14 cellular contexts compared by ENCODE assay signal in the genomic region with DNA sequence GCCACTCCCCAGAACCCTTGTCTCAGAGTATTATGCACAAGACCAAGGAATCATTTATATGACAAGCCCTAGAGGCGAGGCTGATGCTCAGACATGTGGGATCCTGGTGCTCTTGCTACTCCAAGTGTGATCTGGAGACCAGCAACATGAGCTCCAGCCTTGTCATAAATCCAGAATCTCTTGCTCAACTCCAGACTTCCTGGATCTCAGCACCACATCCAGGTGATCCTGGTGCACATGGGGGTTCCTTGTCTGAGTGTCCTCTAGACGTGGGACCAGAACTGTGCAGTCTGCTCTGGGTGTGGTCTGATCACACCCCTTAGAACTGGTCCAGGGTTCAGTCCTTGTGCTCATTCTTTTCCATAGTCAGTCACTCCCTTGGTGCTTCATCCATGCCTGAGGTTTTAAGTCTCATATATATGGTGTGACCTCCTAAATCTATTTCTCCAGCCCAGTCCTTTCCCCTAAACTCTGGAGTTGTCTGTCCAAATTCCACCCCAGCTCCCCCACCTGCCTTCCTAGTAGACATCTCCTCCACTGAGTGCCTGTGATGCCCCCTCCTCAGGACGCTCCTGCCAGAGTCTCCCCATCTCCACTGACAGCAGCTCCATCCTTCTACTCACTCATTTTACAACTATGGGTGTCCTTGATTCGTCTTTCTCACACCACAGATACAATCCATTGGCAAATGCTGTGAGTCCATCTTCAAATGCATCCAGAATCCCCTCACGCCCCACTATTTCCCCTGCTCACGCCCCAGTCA. TPM values are rescaled to one million over a fixed set of nuclear protein-coding genes. Genes with fewer than 3 reads are reported as not detected.
DNase-seq lines count a peak whose midpoint lies in the region; ATAC-seq and TF ChIP-seq lines count a peak whose summit lies in the region.
"Had no signal": no experiment of that assay in that cellular context is flagged by ENCODE, and none has a peak within 500 bp of the region (broad histone marks: within the 10 kb centered on the region; RNA-seq: fewer than 3 reads in every experiment).

No MANE protein-coding gene starts in this region.

- peak overlapping the region; percentile 56 for H3K27ac Mint-ChIP-seq in activated T-helper 2 cell treated with anti-CD3 and anti-CD28 coated beads, Interferon-gamma antibody, Interleukin-2, Interleukin-4, amounts not matched to agents 10 μg/mL and 5 μg/mL and 100 μg/mL, durations not matched to agents 14 hours and 24 hours and 36 hours
- peak overlapping the region; percentile 56 to 100 (median 84) for H3K27ac Mint-ChIP-seq in naive thymus-derived CD4-positive, alpha-beta T cell
- H3K27ac Mint-ChIP-seq: brain, GM23338, neural progenitor cell had no signal

- peaks cover 18 to 37% (median 32%) of the 10 kb centered on the region in 3 experiments for H3K36me3 ChIP-seq in naive thymus-derived CD4-positive, alpha-beta T cell (ENCODE audit: control insufficient read depth in 2 of 3, insufficient read depth in 3 of 3, low read length in 3 of 3)
- H3K36me3 ChIP-seq: neural progenitor cell had no signal

- POLR2A ChIA-PET in naive thymus-derived CD4-positive, alpha-beta T cell (lab: Charles Lee) = interaction anchor here (0.6 to 4.6 kb wide), 12 partner anchors 16 to 194 kb away, joined by 3 to 75 read pairs (median 4); partner anchors contain the start of genes CCHCR1 and TCF19

- H3K4me3 ChIP-seq in naive thymus-derived CD4-positive, alpha-beta T cell (ENCODE audit: low read length) = peak overlapping the region; percentile 19
- H3K4me3 ChIP-seq: GM23338, lung, neural progenitor cell, right atrium auricular region had no signal

- intact Hi-C loops in activated T-helper 2 cell treated with anti-CD3 and anti-CD28 coated beads, Interferon-gamma antibody, Interleukin-2, Interleukin-4, amounts not matched to agents 10 μg/mL and 5 μg/mL and 100 μg/mL, durations not matched to agents 14 hours and 24 hours and 36 hours (cut with micrococcal nuclease) = no loop called here
- intact Hi-C loops in naive thymus-derived CD4-positive, alpha-beta T cell (cut with micrococcal nuclease) = loop anchor here in 1 of 2 donors (2.0 to 10.0 kb wide), 3 partner anchors 15 to 1467 kb away; no protein-coding TSS in a partner anchor

- peaks cover 1% of the 10 kb centered on the region for H3K27me3 Mint-ChIP-seq in activated T-helper 2 cell treated with anti-CD3 and anti-CD28 coated beads, Interferon-gamma antibody, Interleukin-2, Interleukin-4, amounts not matched to agents 10 μg/mL and 5 μg/mL and 100 μg/mL, durations not matched to agents 14 hours and 24 hours and 36 hours (ENCODE audit: low read depth)
- peaks cover 0 to 11% (median 0%) of the 10 kb centered on the region in 5 donors for H3K27me3 Mint-ChIP-seq in naive thymus-derived CD4-positive, alpha-beta T cell

- H3K9me3 ChIP-seq in naive thymus-derived CD4-positive, alpha-beta T cell (ENCODE audit: control insufficient read depth in 2 of 3, low read length in 3 of 3) = no peaks in the 10 kb centered on the region
- H3K9me3 ChIP-seq: right atrium auricular region had no signal

- no peaks in the 10 kb centered on the region for H3K27me3 ChIP-seq in naive thymus-derived CD4-positive, alpha-beta T cell (ENCODE audit: control insufficient read depth in 2 of 2, insufficient read depth in 2 of 2, low read length in 2 of 2)
- H3K27me3 ChIP-seq: right atrium auricular region had no signal

- CTCF ChIA-PET in naive thymus-derived CD4-positive, alpha-beta T cell (lab: Charles Lee) = no interaction called here

- H3K27ac ChIP-seq in naive thymus-derived CD4-positive, alpha-beta T cell (ENCODE audit: low read depth, low read length) = no peak overlapping the region
- H3K27ac ChIP-seq: neural progenitor cell, right atrium auricular region had no signal

- DNase-seq in activated CD4-positive, alpha-beta T cell treated with anti-CD3 and anti-CD28 coated beads for 1 hour = peak; percentile 31
- DNase-seq in activated CD4-positive, alpha-beta T cell treated with anti-CD3 and anti-CD28 coated beads, Interleukin-2, amount 50 U/mL, for 4 hours = no peak
- DNase-seq in activated T-helper 2 cell treated with anti-CD3 and anti-CD28 coated beads, Interferon-gamma antibody, Interleukin-2, Interleukin-4, amounts not matched to agents 10 μg/mL and 5 μg/mL and 100 μg/mL, durations not matched to agents 14 hours and 24 hours and 36 hours (ENCODE audit: low spot score) = no peak
- peak in 6 of 9 donors; percentile 10 to 42 (median 26) for DNase-seq in naive thymus-derived CD4-positive, alpha-beta T cell
- no peak for DNase-seq in HK-2 (ENCODE audit: unreplicated experiment)
- no peak for DNase-seq in D341Med (ENCODE audit: low spot score)
- DNase-seq: NCI-H2171 had no signal

- H3K4me1 ChIP-seq in naive thymus-derived CD4-positive, alpha-beta T cell (ENCODE audit: control insufficient read depth in 2 of 2, insufficient read depth in 2 of 2, low read length in 2 of 2) = peaks cover 32% of the 10 kb centered on the region in 2 donors
- H3K4me1 ChIP-seq: neural progenitor cell had no signal

- H3K36me3 Mint-ChIP-seq in activated T-helper 2 cell treated with anti-CD3 and anti-CD28 coated beads, Interferon-gamma antibody, Interleukin-2, Interleukin-4, amounts not matched to agents 10 μg/mL and 5 μg/mL and 100 μg/mL, durations not matched to agents 14 hours and 24 hours and 36 hours (ENCODE audit: low read depth) = peaks cover 49% of the 10 kb centered on the region
- peaks cover 0 to 44% (median 41%) of the 10 kb centered on the region in 5 donors for H3K36me3 Mint-ChIP-seq in naive thymus-derived CD4-positive, alpha-beta T cell

- peak; percentile 36 for ATAC-seq in naive thymus-derived CD4-positive, alpha-beta T cell
- ATAC-seq in GM18868 (IDR thresholded peaks at IDR 0.05; ENCODE audit: unreplicated experiment) = no peak
- ATAC-seq: GM23338 had no signal

- H3K4me1 Mint-ChIP-seq in activated T-helper 2 cell treated with anti-CD3 and anti-CD28 coated beads, Interferon-gamma antibody, Interleukin-2, Interleukin-4, amounts not matched to agents 10 μg/mL and 5 μg/mL and 100 μg/mL, durations not matched to agents 14 hours and 24 hours and 36 hours (ENCODE audit: low read depth) = peaks cover 33% of the 10 kb centered on the region
- peaks cover 37 to 69% (median 60%) of the 10 kb centered on the region in 7 donors for H3K4me1 Mint-ChIP-seq in naive thymus-derived CD4-positive, alpha-beta T cell

- H3K4me3 Mint-ChIP-seq in activated T-helper 2 cell treated with anti-CD3 and anti-CD28 coated beads, Interferon-gamma antibody, Interleukin-2, Interleukin-4, amounts not matched to agents 10 μg/mL and 5 μg/mL and 100 μg/mL, durations not matched to agents 14 hours and 24 hours and 36 hours (ENCODE audit: low read depth) = peak overlapping the region; percentile 23
- H3K4me3 Mint-ChIP-seq in naive thymus-derived CD4-positive, alpha-beta T cell = peak overlapping the region; percentile 80 to 100 (median 98)
- H3K4me3 Mint-ChIP-seq: brain, GM23338, neural progenitor cell had no signal

- TF ChIP-seq POLR2A in GM19099 (IDR thresholded peaks at IDR 0.05; ENCODE audit: extremely low read depth, insufficient read length, low read depth) = peak; percentile 29

- no peaks in the 10 kb centered on the region for H3K9me3 Mint-ChIP-seq in activated T-helper 2 cell treated with anti-CD3 and anti-CD28 coated beads, Interferon-gamma antibody, Interleukin-2, Interleukin-4, amounts not matched to agents 10 μg/mL and 5 μg/mL and 100 μg/mL, durations not matched to agents 14 hours and 24 hours and 36 hours
- peaks cover 0 to 9% (median 0%) of the 10 kb centered on the region in 11 donors for H3K9me3 Mint-ChIP-seq in naive thymus-derived CD4-positive, alpha-beta T cell
- H3K9me3 Mint-ChIP-seq: GM23338, neural progenitor cell had no signal

RNA-seq across cellular contexts. Expression of gene HLA-B, which starts 5.1 kb away (rescaled TPM):
- 3,580 and 3,693 TPM in 2 replicates for total RNA-seq in activated T-helper 2 cell treated with anti-CD3 and anti-CD28 coated beads, Interferon-gamma antibody, Interleukin-2, Interleukin-4, amounts not matched to agents 10 μg/mL and 5 μg/mL and 100 μg/mL, durations not matched to agents 14 hours and 24 hours and 36 hours
- 1,000 to 10,000 TPM; 5,136 to 7,364 (median 5,516) TPM for total RNA-seq in naive thymus-derived CD4-positive, alpha-beta T cell
- polyA plus RNA-seq in naive thymus-derived CD4-positive, alpha-beta T cell = 1,000 to 10,000 TPM; 5,467 to 7,459 TPM

RNA-seq across cellular contexts. Expression of gene MICA, which starts 51.5 kb away (rescaled TPM):
- 5.6 and 6.0 TPM in 2 replicates for total RNA-seq in activated T-helper 2 cell treated with anti-CD3 and anti-CD28 coated beads, Interferon-gamma antibody, Interleukin-2, Interleukin-4, amounts not matched to agents 10 μg/mL and 5 μg/mL and 100 μg/mL, durations not matched to agents 14 hours and 24 hours and 36 hours
- total RNA-seq in naive thymus-derived CD4-positive, alpha-beta T cell = 10 to 100 TPM; 12.1 to 17.4 (median 15.2) TPM
- polyA plus RNA-seq in naive thymus-derived CD4-positive, alpha-beta T cell = 1 to 10 TPM; 4.3 to 8.4 TPM

Comparison
In these comparisons a context has a peak if more than half of its experiments do, and no peak if none do; other contexts are left out.
1. DNase-seq: peak in activated CD4-positive, alpha-beta T cell treated with anti-CD3 and anti-CD28 coated beads for 1 hour (single experiment) and naive thymus-derived CD4-positive, alpha-beta T cell (6 of 9); none in activated CD4-positive, alpha-beta T cell treated with anti-CD3 and anti-CD28 coated beads, Interleukin-2, amount 50 U/mL, for 4 hours (0 of 2), activated T-helper 2 cell treated with anti-CD3 and anti-CD28 coated beads, Interferon-gamma antibody, Interleukin-2, Interleukin-4, amounts not matched to agents 10 μg/mL and 5 μg/mL and 100 μg/mL, durations not matched to agents 14 hours and 24 hours and 36 hours (single experiment), HK-2 (single experiment) and D341Med (single experiment).